ENCODE assay signal across 20 cellular contexts in the genomic region with DNA sequence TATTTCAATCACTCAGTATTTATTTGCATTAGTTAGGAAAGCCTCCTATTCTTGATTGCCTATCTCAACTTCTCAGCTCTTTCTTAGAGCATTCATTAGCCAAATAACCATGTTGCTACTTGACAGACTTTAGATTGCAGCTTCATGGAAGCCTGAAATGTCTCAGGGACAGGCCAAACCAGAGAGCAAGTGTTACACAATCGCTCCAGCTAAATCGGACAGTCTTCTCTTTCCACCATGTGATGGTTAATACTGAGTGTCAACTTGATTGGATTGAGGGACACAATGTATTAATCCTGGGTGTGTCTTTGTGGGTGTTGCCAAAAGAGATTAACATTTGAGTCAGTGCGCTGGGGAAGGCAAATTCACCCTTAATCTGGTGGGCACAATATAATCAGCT.
"Had no signal": no experiment of that assay in that cellular context is flagged by ENCODE, and none has a peak within 500 bp of the region (broad histone marks: within the 10 kb centered on the region; RNA-seq: fewer than 3 reads in every experiment).

No MANE protein-coding gene starts in this region.

- H3K4me2 ChIP-seq: hepatocyte had no signal

- H3K9me3 Mint-ChIP-seq: stimulated activated naive B cell treated with anti-CD40 and anti-IgM and Interleukin-4, amounts not matched to agents 10 μg/mL and 1 μg/mL and 100 μg/mL, for 72 hours had no signal

- H3K27me3 ChIP-seq: foreskin keratinocyte, hepatocyte, testis, tibial nerve, upper lobe of right lung, vagina had no signal

- H3K4me1 Mint-ChIP-seq: stimulated activated naive CD8-positive, alpha-beta T cell treated with anti-CD3 and anti-CD28 coated beads, Interleukin-15, amount 100 ng/mL, for 72 hours had no signal

- H2AFZ ChIP-seq: hepatocyte had no signal

- H3K4me3 Mint-ChIP-seq: naive thymus-derived CD4-positive, alpha-beta T cell; stimulated activated naive B cell treated with anti-CD40 and anti-IgM and Interleukin-4, amounts not matched to agents 10 μg/mL and 1 μg/mL and 100 μg/mL, for 72 hours; stimulated activated naive CD8-positive, alpha-beta T cell treated with anti-CD3 and anti-CD28 coated beads, Interleukin-15, amount 100 ng/mL, for 72 hours had no signal

- H3K4me1 ChIP-seq: foreskin keratinocyte, spleen, testis, tibial nerve, upper lobe of right lung, vagina had no signal

- H3K36me3 Mint-ChIP-seq: naive thymus-derived CD4-positive, alpha-beta T cell; stimulated activated naive B cell treated with anti-CD40 and anti-IgM and Interleukin-4, amounts not matched to agents 10 μg/mL and 1 μg/mL and 100 μg/mL, for 72 hours had no signal

- H3K79me2 ChIP-seq: hepatocyte had no signal

- H3K27ac ChIP-seq: epithelial cell of prostate, foreskin keratinocyte, hepatocyte, spleen, testis, tibial nerve, upper lobe of right lung, vagina had no signal

- DNase-seq: effector memory CD4-positive, alpha-beta T cell; foreskin keratinocyte; head of caudate nucleus; left colon; mammary epithelial cell; naive thymus-derived CD4-positive, alpha-beta T cell; posterior cingulate gyrus; right cardiac atrium; spleen; stimulated activated CD4-positive, alpha-beta T cell treated with anti-CD3 and anti-CD28 coated beads, Interleukin-15, amount 100 ng/mL, for 24 hours; stimulated activated CD4-positive, alpha-beta T cell treated with anti-CD3 and anti-CD28 coated beads, Interleukin-1b, Interleukin-23, amount 100 ng/mL, for 48 hours; stimulated activated CD4-positive, alpha-beta T cell treated with anti-CD3 and anti-CD28 coated beads, Interleukin-4, amount 100 ng/mL, for 24 hours; stimulated activated naive B cell treated with anti-CD40 and anti-IgM and Interleukin-4, amounts not matched to agents 10 μg/mL and 1 μg/mL and 100 μg/mL, for 72 hours; stimulated activated naive CD8-positive, alpha-beta T cell treated with anti-CD3 and anti-CD28 coated beads, Interleukin-15, amount 100 ng/mL, for 72 hours; testis; upper lobe of right lung had no signal

- H3K4me3 ChIP-seq: hepatocyte, spleen, testis, tibial nerve, upper lobe of right lung, vagina had no signal

- H3K9me3 ChIP-seq: spleen, testis, tibial nerve, upper lobe of right lung, vagina had no signal

- ATAC-seq: foreskin keratinocyte; left colon; naive thymus-derived CD4-positive, alpha-beta T cell; right cardiac atrium; stimulated activated naive B cell treated with anti-CD40 and anti-IgM and Interleukin-4, amounts not matched to agents 10 μg/mL and 1 μg/mL and 100 μg/mL, for 72 hours; stimulated activated naive CD8-positive, alpha-beta T cell treated with anti-CD3 and anti-CD28 coated beads, Interleukin-15, amount 100 ng/mL, for 72 hours; upper lobe of right lung had no signal

- H3K36me3 ChIP-seq: spleen, tibial nerve, upper lobe of right lung, vagina had no signal

- H3K27ac Mint-ChIP-seq: naive thymus-derived CD4-positive, alpha-beta T cell; stimulated activated naive B cell treated with anti-CD40 and anti-IgM and Interleukin-4, amounts not matched to agents 10 μg/mL and 1 μg/mL and 100 μg/mL, for 72 hours; stimulated activated naive CD8-positive, alpha-beta T cell treated with anti-CD3 and anti-CD28 coated beads, Interleukin-15, amount 100 ng/mL, for 72 hours had no signal
